Comparison of ENCODE assay signal across 6 cellular contexts in genomic region chr7:34333184-34333583, GRCh38.
"Had no signal": no experiment of that assay in that cellular context is flagged by ENCODE, and none has a peak within 500 bp of the region (broad histone marks: within the 10 kb centered on the region; RNA-seq: fewer than 3 reads in every experiment).

No MANE protein-coding gene starts in this region.

- DNase-seq: KBM-7, KG1 had no signal

- H3K9ac ChIP-seq: KMS-11 had no signal

- H3K4me2 ChIP-seq: KMS-11 had no signal

- H3K4me3 ChIP-seq: K562 had no signal

- ATAC-seq: K562 had no signal

- FAIRE-seq: HTR-8/SVneo, K562 had no signal

- H3K27ac ChIP-seq: HL-60, KMS-11 had no signal
